ENCODE assay signal across 8 cellular contexts in the genomic region with DNA sequence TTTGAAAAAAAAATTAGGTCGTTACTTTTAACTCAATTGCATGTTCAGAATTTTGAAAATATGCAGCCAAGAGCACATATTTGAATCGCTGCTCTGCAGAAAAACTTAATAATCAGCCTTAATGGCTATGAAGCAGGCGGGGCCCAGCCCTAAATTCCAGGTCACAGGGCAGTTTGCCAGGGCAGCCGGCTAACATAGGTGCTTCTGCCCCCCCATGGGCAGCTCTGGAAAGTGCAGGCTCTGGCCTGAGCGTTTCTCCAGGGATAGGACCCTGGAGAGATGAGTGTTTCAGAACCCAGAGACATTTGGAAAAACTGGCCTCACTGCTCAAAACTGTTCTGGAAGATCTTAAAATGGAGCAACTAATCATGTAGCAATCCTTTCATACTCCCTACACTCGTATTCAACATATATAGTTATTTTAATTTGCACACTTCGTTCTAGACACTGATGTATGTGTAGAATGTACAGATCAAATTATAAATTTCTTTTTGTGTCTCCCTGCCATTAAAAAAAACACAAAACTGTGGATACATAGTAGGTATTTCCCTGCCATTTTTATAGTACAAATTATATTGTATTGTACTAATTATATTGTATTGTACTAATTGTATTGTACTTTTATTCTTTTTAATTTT. TPM values are rescaled to one million over a fixed set of nuclear protein-coding genes. Genes with fewer than 3 reads are reported as not detected.
A peak's percentile ranks its signal among the peaks of the same experiment; 100 is the strongest.
DNase-seq lines count a peak whose midpoint lies in the region; ATAC-seq, FAIRE-seq and TF ChIP-seq lines count a peak whose summit lies in the region.

No MANE protein-coding gene starts in this region.

- H3K27ac ChIP-seq in DND-41 (ENCODE audit: low read length) (no peak overlapping the region), HepG2 (ENCODE audit: extremely low read length, insufficient read depth, low read length) (no peak overlapping the region)

- H3K4me2 ChIP-seq in DND-41 (ENCODE audit: insufficient read depth, low read length): no peak overlapping the region
- peak overlapping the region; percentile 39; the same call in 1 of the 2 replicates for H3K4me2 ChIP-seq in HepG2 (ENCODE audit: low read depth, low read length)

- no peak for TF ChIP-seq POLR2A in HepG2 (IDR thresholded peaks at IDR 0.05; ENCODE audit: insufficient read depth in 1 of 2, low read depth in 2 of 2, low read length in 2 of 2)

- peak; percentile 94 for TF ChIP-seq RAD21 in HepG2 (CRISPR knock-in tag; IDR thresholded peaks at IDR 0.05)

- ATAC-seq in DND-41 (ENCODE audit: insufficient read depth, low read depth) (peak; percentile 98), HG02885 (IDR thresholded peaks at IDR 0.05; ENCODE audit: poor library complexity, unreplicated experiment) (peak; percentile 73), HepG2 (peak; percentile 92), HG03457 (IDR thresholded peaks at IDR 0.05; ENCODE audit: unreplicated experiment) (no peak)

- H3K4me1 Mint-ChIP-seq in chondrocyte (ENCODE audit: low read depth): peaks cover 33% of the 10 kb centered on the region

- H3K4me1 ChIP-seq in DND-41 (ENCODE audit: insufficient read depth, low read length) (no peaks in the 10 kb centered on the region), HepG2 (ENCODE audit: insufficient read depth, low read length) (peaks cover 15% of the 10 kb centered on the region)

- H4K20me1 ChIP-seq in DND-41 (ENCODE audit: insufficient read depth, low read length): no peaks in the 10 kb centered on the region
- no peaks in the 10 kb centered on the region for H4K20me1 ChIP-seq in HepG2 (ENCODE audit: insufficient read depth, low read length)

- DNase-seq in DND-41 (peak; percentile 80), NCI-H510A treated with DMSO at 0.1 percent for 48 hours (lab: John Stamatoyannopoulos, UW) (peak; percentile 82), chondrocyte (ENCODE audit: low spot score) (peak; percentile 81), HepG2 (ENCODE audit: low spot score) (peak; percentile 69)
- peak; percentile 77 to 83 for DNase-seq in activated CD4-positive, alpha-beta T cell treated with anti-CD3 and anti-CD28 coated beads for 4 hours
- DNase-seq in stimulated activated CD4-positive, alpha-beta T cell treated with anti-CD3 and anti-CD28 coated beads, Interleukin-4, amount 100 ng/mL, for 4 hours: peak; percentile 74 to 75

- in situ Hi-C loops in HepG2 (cut with HindIII; ENCODE audit: extremely low pct_ligation_motif_present, low pct_unique_long_range_greater_than_20kb): loop anchor here (5.0 to 10.0 kb wide), 2 partner anchors 71 to 98 kb away; no protein-coding TSS in a partner anchor

- no peaks in the 10 kb centered on the region for H3K27me3 Mint-ChIP-seq in chondrocyte (ENCODE audit: low read depth)

- no peak overlapping the region for H3K4me3 Mint-ChIP-seq in chondrocyte (ENCODE audit: unreplicated experiment)

- no peaks in the 10 kb centered on the region for H3K79me2 ChIP-seq in DND-41 (ENCODE audit: insufficient read depth, low read length)
- H3K79me2 ChIP-seq in HepG2 (ENCODE audit: insufficient read depth, low read length): no peaks in the 10 kb centered on the region

- 1% methylated on average over 5 of the region's 7 CpGs for WGBS in HepG2 (ENCODE audit: low lambda C conversion rate)

- no peak overlapping the region for H2AFZ ChIP-seq in DND-41 (ENCODE audit: low read depth, low read length)
- H2AFZ ChIP-seq in HepG2 (ENCODE audit: low read length): no peak overlapping the region

- peak; percentile 70 for FAIRE-seq in HepG2 (lab: Jason Lieb, UNC)

- H3K36me3 ChIP-seq in DND-41 (ENCODE audit: insufficient read depth, low read length) (no peaks in the 10 kb centered on the region), HepG2 (replicated peaks in 1 of 2; ENCODE audit: control insufficient read depth in 1 of 2, insufficient read depth in 2 of 2, low read length in 2 of 2) (no peaks in the 10 kb centered on the region)

- no peak overlapping the region for H3K9ac ChIP-seq in DND-41 (ENCODE audit: low read depth, low read length)
- no peak overlapping the region for H3K9ac ChIP-seq in HepG2 (ENCODE audit: insufficient read depth, low read depth, low read length)

- H3K4me3 ChIP-seq in DND-41 (ENCODE audit: low read depth in 1 of 2, low read length in 2 of 2): no peak overlapping the region
- no peak overlapping the region for H3K4me3 ChIP-seq in HepG2 (replicated peaks in 1 of 3; ENCODE audit: insufficient read depth in 1 of 3, low read depth in 2 of 3, low read length in 3 of 3)

- H3K9me3 ChIP-seq in DND-41 (ENCODE audit: insufficient read depth, low read length, severe bottlenecking) (no peaks in the 10 kb centered on the region), HepG2 (ENCODE audit: low read length) (no peaks in the 10 kb centered on the region)

- H3K27ac Mint-ChIP-seq in chondrocyte (ENCODE audit: unreplicated experiment): peak overlapping the region; percentile 1

- peaks cover 6% of the 10 kb centered on the region for H3K9me3 Mint-ChIP-seq in chondrocyte (ENCODE audit: low read depth)

- TF ChIP-seq EP300 in HepG2 (IDR thresholded peaks at IDR 0.05; ENCODE audit: low read depth in 2 of 2, low read length in 2 of 2) (no peak), HepG2 (CRISPR knock-in tag; IDR thresholded peaks at IDR 0.05; ENCODE audit: borderline replicate concordance) (no peak)

- intact Hi-C loops in HepG2 (cut with micrococcal nuclease; ENCODE audit: unreplicated experiment): loop anchor here (1.0 to 2.0 kb wide), 4 partner anchors 39 to 97 kb away; no protein-coding TSS in a partner anchor

- no peaks in the 10 kb centered on the region for H3K36me3 Mint-ChIP-seq in chondrocyte (ENCODE audit: low read depth)

- peak; percentile 92 for TF ChIP-seq CTCF in DND-41 (IDR thresholded peaks at IDR 0.05; ENCODE audit: borderline replicate concordance, extremely low read depth, low read length, poor library complexity, severe bottlenecking)
- peak; percentile 90 for TF ChIP-seq CTCF in chondrocyte (IDR thresholded peaks at IDR 0.05)
- TF ChIP-seq CTCF in HepG2 (CRISPR knock-in tag; IDR thresholded peaks at IDR 0.05): peak; percentile 90

- POLR2A ChIA-PET in HepG2 (lab: Yijun Ruan, JAX): interaction anchor here (1.3 kb wide), 1 partner anchor 26 kb away, joined by 5 read pairs; a partner anchor contains a TSS

- BruUV-seq in HepG2 (replicated peaks; lab: Mats Ljungman, UMichigan): no TSS peak

- CTCF ChIA-PET in HepG2 (lab: Yijun Ruan, JAX; ENCODE audit: low intra/inter-chr PET ratio, low total read pairs): interaction anchor here (1.1 to 3.1 kb wide), 2 partner anchors 79 to 97 kb away, joined by 3 to 39 read pairs; no protein-coding TSS in a partner anchor

- H3K27me3 ChIP-seq in DND-41 (ENCODE audit: insufficient read depth, low read length, poor library complexity) (peaks cover 5% of the 10 kb centered on the region), HepG2 (ENCODE audit: control insufficient read depth in 1 of 2, insufficient read depth in 2 of 2, low read length in 2 of 2) (peaks cover 0 to 2% of the 10 kb centered on the region in 2 experiments; a peak in 2 of 5 replicates)

TF ChIP-seq in HepG2, 621 proteins besides CTCF, POLR2A, EP300 and RAD21 (continues in another document):
- TF ChIP-seq SMC3 (IDR thresholded peaks at IDR 0.05; ENCODE audit: low read length) (peak; percentile 76; the same call in 1 of the 2 replicates), ZSCAN20 (CRISPR knock-in tag; IDR thresholded peaks at IDR 0.05; ENCODE audit: borderline replicate concordance) (0 out of 2 replicates have a peak, but pooled peaks have one; percentile 60), ZNF605 (CRISPR knock-in tag; IDR thresholded peaks at IDR 0.05) (no peak), ZFX (CRISPR knock-in tag; IDR thresholded peaks at IDR 0.05; ENCODE audit: low read depth) (0 out of 2 replicates have a peak, but pooled peaks have one; percentile 35), PLRG1 (conservative IDR thresholded peaks at IDR 0.05) (no peak), ERF (CRISPR knock-in tag; IDR thresholded peaks at IDR 0.05) (0 out of 2 replicates have a peak, but pooled peaks have one; percentile 37), TARDBP (CRISPR knock-in tag; IDR thresholded peaks at IDR 0.05) (no peak), PPARG (CRISPR knock-in tag; conservative IDR thresholded peaks at IDR 0.05) (peak; percentile 72; the same call in 1 of the 2 replicates)

RNA-seq across cellular contexts. Expression of a gene that starts 26.0 kb away (rescaled TPM):
- total RNA-seq in chondrocyte (2.1 to 4.0 TPM (median 2.8 TPM) in 3 replicates), HepG2 (2016; rRNA removed; fragmentation: Illumina TruSeq; extraction: Trizol) (4.3 and 5.1 TPM in 2 replicates)
- 1.6 and 1.9 TPM in 2 replicates for total RNA-seq in HepG2 (2016; cell fraction: cytosol; rRNA removed; fragmentation: Illumina TruSeq; extraction: Trizol; ENCODE audit: low read depth)
- total RNA-seq in HepG2 (2016; cell fraction: insoluble cytoplasmic fraction; rRNA removed; fragmentation: Illumina TruSeq; extraction: Trizol): 3.7 and 4.6 TPM in 2 replicates
- 1.5 and 1.6 TPM in 2 replicates for total RNA-seq in HepG2 (2016; cell fraction: membrane; rRNA removed; fragmentation: Illumina TruSeq; extraction: Trizol)
- total RNA-seq in HepG2 (2016; cell fraction: nucleus; rRNA removed; fragmentation: Illumina TruSeq; extraction: Trizol): 3.5 and 3.8 TPM in 2 replicates
- 3.0 and 3.3 TPM in 2 replicates for polyA plus RNA-seq in HepG2 (2011; rRNA removed)
- 0.86 and 1.8 TPM in 2 replicates for polyA plus RNA-seq in HepG2 (2011; cell fraction: cytosol; rRNA removed)
- polyA plus RNA-seq in HepG2 (2011; cell fraction: nucleus; rRNA removed): 2.6 and 3.6 TPM in 2 replicates
- polyA plus RNA-seq in HepG2 (2012): 3.2 and 7.0 TPM in 2 replicates
- polyA plus RNA-seq in HepG2 (2016; cell fraction: cytosol; fragmentation: Illumina TruSeq; extraction: Trizol; ENCODE audit: low read depth): 0.29 and 0.70 TPM in 2 replicates
- polyA plus RNA-seq in HepG2 (2016; cell fraction: insoluble cytoplasmic fraction; fragmentation: Illumina TruSeq; extraction: Trizol; ENCODE audit: low read depth): 4.4 and 6.1 TPM in 2 replicates
- 0.40 and 0.52 TPM in 2 replicates for polyA plus RNA-seq in HepG2 (2016; cell fraction: membrane; fragmentation: Illumina TruSeq; extraction: Trizol; ENCODE audit: low read depth)
- 5.0 and 6.0 TPM in 2 replicates for polyA plus RNA-seq in HepG2 (2016; cell fraction: nucleus; fragmentation: Illumina TruSeq; extraction: Trizol; ENCODE audit: insufficient read depth, low read depth)
- polyA minus RNA-seq in HepG2 (2011; rRNA and poly(A)+ RNA removed; ENCODE audit: low replicate concordance): 0.90 and 1.1 TPM in 2 replicates
- 1.1 and 2.1 TPM in 2 replicates for polyA minus RNA-seq in HepG2 (2011; cell fraction: cytosol; rRNA and poly(A)+ RNA removed)
- polyA minus RNA-seq in HepG2 (2011; cell fraction: nucleus; rRNA and poly(A)+ RNA removed): 7.0 and 9.7 TPM in 2 replicates
